Comparison of ENCODE assay signal across 8 cellular contexts in genomic region chr13:42990991-42991891, GRCh38. TPM values are rescaled to one million over a fixed set of nuclear protein-coding genes. Genes with fewer than 3 reads are reported as not detected.
DNase-seq lines count a peak whose midpoint lies in the region; TF ChIP-seq lines count a peak whose summit lies in the region.

No MANE protein-coding gene starts in this region.

- H3K4me1 ChIP-seq in DOHH2 (ENCODE audit: control insufficient read depth, low read length), result peaks cover 27% of the 10 kb centered on the region
- H3K4me1 ChIP-seq in Peyer's patch, result peaks cover 0 to 19% (median 3%) of the 10 kb centered on the region in 4 donors
- peaks cover 0 to 28% (median 4%) of the 10 kb centered on the region in 3 donors for H3K4me1 ChIP-seq in esophagus squamous epithelium
- peaks cover 10 to 11% of the 10 kb centered on the region in 2 experiments for H3K4me1 ChIP-seq in trophoblast cell (ENCODE audit: control insufficient read depth in 1 of 2, insufficient read depth in 2 of 2, low read length in 2 of 2)

- H2AFZ ChIP-seq in trophoblast cell (ENCODE audit: insufficient read depth, low read length, poor library complexity), result peak overlapping the region; percentile 92

- H2BK5ac ChIP-seq in trophoblast cell (ENCODE audit: low read depth, low read length, poor library complexity), result peak overlapping the region; percentile 97

- WGBS in esophagus squamous epithelium, 2 donors, result 49 to 62% methylated on average over 14 to 17 of the region's 17 CpGs
- WGBS in trophoblast cell (ENCODE audit: extremely low coverage, insufficient coverage, insufficient read length), result no CpG with 5 or more reads among the region's 17 CpGs

- H3K36me3 ChIP-seq in DOHH2 (ENCODE audit: control insufficient read depth, low read length), result no peaks in the 10 kb centered on the region
- no peaks in the 10 kb centered on the region for H3K36me3 ChIP-seq in Peyer's patch
- no peaks in the 10 kb centered on the region for H3K36me3 ChIP-seq in esophagus squamous epithelium
- H3K36me3 ChIP-seq in trophoblast cell (ENCODE audit: control insufficient read depth in 1 of 2, insufficient read depth in 2 of 2, low read length in 2 of 2), result no peaks in the 10 kb centered on the region

- H4K91ac ChIP-seq in trophoblast cell (ENCODE audit: low read depth, low read length), result peak overlapping the region; percentile 99

- peak overlapping the region; percentile 98 for H2BK120ac ChIP-seq in trophoblast cell (ENCODE audit: insufficient read depth, low read length, poor library complexity)

- H4K12ac ChIP-seq in trophoblast cell (ENCODE audit: low read depth, low read length), result no peak overlapping the region

- H3K9ac ChIP-seq in trophoblast cell (ENCODE audit: low read length), result no peak overlapping the region

- H3K27me3 ChIP-seq in DOHH2 (ENCODE audit: control insufficient read depth, low read length) (no peaks in the 10 kb centered on the region), Peyer's patch (no peaks in the 10 kb centered on the region), esophagus squamous epithelium (no peaks in the 10 kb centered on the region), trophoblast cell (ENCODE audit: insufficient read depth, low read length) (no peaks in the 10 kb centered on the region)

- H3K4me2 ChIP-seq in DOHH2 (ENCODE audit: low read length), result peak overlapping the region; percentile 88
- H3K4me2 ChIP-seq in trophoblast cell (ENCODE audit: low read length), result peak overlapping the region; percentile 58

- peak overlapping the region; percentile 57 for H2AK5ac ChIP-seq in trophoblast cell (ENCODE audit: low read length)

- H3K79me2 ChIP-seq in DOHH2 (ENCODE audit: control insufficient read depth, low read length), result no peaks in the 10 kb centered on the region
- H3K79me2 ChIP-seq in trophoblast cell (ENCODE audit: control insufficient read depth, insufficient read depth, low read length, poor library complexity), result peaks cover 3% of the 10 kb centered on the region

- no peaks in the 10 kb centered on the region; the same call in 1 of the 2 replicates for H3F3A ChIP-seq in DOHH2 (ENCODE audit: control insufficient read depth, insufficient read depth)

- H2BK12ac ChIP-seq in trophoblast cell (ENCODE audit: low read length), result peak overlapping the region; percentile 99

- H3K14ac ChIP-seq in trophoblast cell (ENCODE audit: low read length), result peak overlapping the region; percentile 91

- no peak overlapping the region for H3K23ac ChIP-seq in trophoblast cell (ENCODE audit: low read length)

- DNase-seq in Peyer's patch, result no peak
- no peak for DNase-seq in esophagus squamous epithelium (lab: John Stamatoyannopoulos, UW)
- peak; percentile 49 to 82 for DNase-seq in trophoblast cell
- DNase-seq in NCI-H2081 (lab: John Stamatoyannopoulos, UW), result no peak
- DNase-seq in medulla oblongata (ENCODE audit: extremely low spot score), result no peak
- no peak for DNase-seq in midbrain (lab: John Stamatoyannopoulos, UW)
- DNase-seq in head of caudate nucleus, result no peak

- H4K20me1 ChIP-seq in DOHH2 (ENCODE audit: control insufficient read depth, insufficient read depth, low read depth, low read length), result no peaks in the 10 kb centered on the region

- peak overlapping the region; percentile 42 for H3K18ac ChIP-seq in trophoblast cell (ENCODE audit: low read length)

- H3K79me1 ChIP-seq in trophoblast cell (ENCODE audit: low read length), result peaks cover 22% of the 10 kb centered on the region

- no peaks in the 10 kb centered on the region for H3K9me2 ChIP-seq in DOHH2 (replicated peaks; ENCODE audit: control insufficient read depth, low read length)

- TF ChIP-seq CTCF in DOHH2 (IDR thresholded peaks at IDR 0.05; ENCODE audit: low read depth, low read length, poor library complexity, severe bottlenecking), result no peak
- TF ChIP-seq CTCF in Peyer's patch (IDR thresholded peaks at IDR 0.05), result no peak
- TF ChIP-seq CTCF in esophagus squamous epithelium (IDR thresholded peaks at IDR 0.05), result no peak

- H4K8ac ChIP-seq in trophoblast cell (ENCODE audit: low read depth, low read length), result peak overlapping the region; percentile 90

- H3K27ac ChIP-seq in DOHH2 (ENCODE audit: low read depth, low read length), result no peak overlapping the region
- peak overlapping the region; percentile 83 to 94 (median 92) for H3K27ac ChIP-seq in Peyer's patch
- peak overlapping the region; percentile 79 to 94 (median 88) for H3K27ac ChIP-seq in esophagus squamous epithelium
- H3K27ac ChIP-seq in trophoblast cell (ENCODE audit: low read depth, low read length), result peak overlapping the region; percentile 93

- peak overlapping the region; percentile 76 for H3K4me3 ChIP-seq in DOHH2 (ENCODE audit: low read length)
- peak overlapping the region; percentile 52 to 76 (median 64) for H3K4me3 ChIP-seq in Peyer's patch
- peak overlapping the region; percentile 49 to 88 (median 74) for H3K4me3 ChIP-seq in esophagus squamous epithelium
- no peak overlapping the region for H3K4me3 ChIP-seq in trophoblast cell (ENCODE audit: low read depth, low read length)

- peak overlapping the region; percentile 94 for H3K4ac ChIP-seq in trophoblast cell (ENCODE audit: low read depth, low read length)

- intact Hi-C loops in esophagus squamous epithelium (cut with DNase I), result no loop called here
- intact Hi-C loops in head of caudate nucleus (cut with DNase I), result no loop called here

- H3K9me3 ChIP-seq in DOHH2 (ENCODE audit: control insufficient read depth, insufficient read depth, low read length), result no peaks in the 10 kb centered on the region
- no peaks in the 10 kb centered on the region for H3K9me3 ChIP-seq in Peyer's patch
- H3K9me3 ChIP-seq in esophagus squamous epithelium, result no peaks in the 10 kb centered on the region
- no peaks in the 10 kb centered on the region for H3K9me3 ChIP-seq in trophoblast cell (ENCODE audit: insufficient read depth, low read depth, low read length)

- no peak for TF ChIP-seq POLR2A in Peyer's patch (IDR thresholded peaks at IDR 0.05)
- TF ChIP-seq POLR2A in esophagus squamous epithelium (IDR thresholded peaks at IDR 0.05), result no peak

RNA-seq across cellular contexts. Expression of gene EPSTI1, which starts 0.8 kb away (rescaled TPM):
- total RNA-seq in Peyer's patch (10 to 100 TPM in 3 of 4 donors, 1 to 10 TPM in 1; 8.8 to 45.4 (median 22.1) TPM), esophagus squamous epithelium (10 to 100 TPM in 1 of 4 donors, 1 to 10 TPM in 3; 1.1 to 10.2 (median 5.8) TPM)
- 20.9 and 23.0 TPM in 2 replicates for polyA plus RNA-seq in trophoblast cell (2013)

RNA-seq across cellular contexts. Expression of gene DNAJC15, which starts 32.1 kb away (rescaled TPM):
- total RNA-seq in Peyer's patch (10 to 100 TPM in 2 of 4 donors, 1 to 10 TPM in 2; 5.8 to 27.5 (median 11.9) TPM), esophagus squamous epithelium (10 to 100 TPM in 2 of 4 donors, 1 to 10 TPM in 2; 2.9 to 15.0 (median 9.0) TPM)
- polyA plus RNA-seq in trophoblast cell (2013), result 13.2 and 13.3 TPM in 2 replicates

Comparison
In these comparisons a context has a peak if more than half of its experiments do, and no peak if none do; other contexts are left out.
1. DNase-seq: peak in trophoblast cell (2 of 2); none in Peyer's patch (0 of 3), esophagus squamous epithelium (single experiment), NCI-H2081 (0 of 2), medulla oblongata (single experiment), midbrain (single experiment) and head of caudate nucleus (0 of 42).